Comparison of ENCODE assay signal across 27 cellular contexts in genomic region chr12:124792961-124793441, GRCh38.
DNase-seq lines count a peak whose midpoint lies in the region; ATAC-seq and TF ChIP-seq lines count a peak whose summit lies in the region.
"Had no signal": no experiment of that assay in that cellular context is flagged by ENCODE, and none has a peak within 500 bp of the region (broad histone marks: within the 10 kb centered on the region; RNA-seq: fewer than 3 reads in every experiment).

No MANE protein-coding gene starts in this region.

- H3K27ac ChIP-seq in brain microvascular endothelial cell (no peak overlapping the region), layer of hippocampus (ENCODE audit: low read depth, low read length) (peak overlapping the region; percentile 62), sigmoid colon (no peak overlapping the region), lower lobe of right lung (no peak overlapping the region)
- H3K27ac ChIP-seq: breast epithelium, ovary, stomach, transverse colon, VCaP had no signal

- 92 to 95% methylated on average over 15 of the region's 15 CpGs for WGBS in sigmoid colon, 2 donors

- ATAC-seq in sciatic nerve = peak; percentile 21
- no peak for ATAC-seq in lower lobe of right lung
- ATAC-seq: activated naive CD4-positive, alpha-beta T cell treated with anti-CD3 and anti-CD28 coated beads, Interleukin-2, amount 50 U/mL, for 72 hours; activated T-helper 17 cell treated with anti-CD3 and anti-CD28 coated beads, Interleukin-2, amount 50 U/mL, for 72 hours; SK-N-SH treated with all-trans-retinoic acid at 6 μM for 48 hours had no signal

- H3K36me3 ChIP-seq in brain microvascular endothelial cell (replicated peaks) = peaks cover 10% of the 10 kb centered on the region
- peaks cover 0 to 13% (median 0%) of the 10 kb centered on the region in 4 donors for H3K36me3 ChIP-seq in sigmoid colon
- H3K36me3 ChIP-seq in lower lobe of right lung = peaks cover 21% of the 10 kb centered on the region
- H3K36me3 ChIP-seq: breast epithelium, ovary, transverse colon had no signal

- in situ Hi-C loops in brain microvascular endothelial cell (cut with HindIII; ENCODE audit: low pct_ligation_motif_present, low sequenced_read_pairs) = no loop called here

- H3K4me3 ChIP-seq in brain microvascular endothelial cell (ENCODE audit: low read depth, low read length) = no peak overlapping the region
- H3K4me3 ChIP-seq in sigmoid colon = no peak overlapping the region
- no peak overlapping the region for H3K4me3 ChIP-seq in lower lobe of right lung
- H3K4me3 ChIP-seq: breast epithelium, GM23338, ovary, right lobe of liver, stomach, transverse colon had no signal

- intact Hi-C loops in sciatic nerve (cut with DNase I) (no loop called here), sigmoid colon (cut with DNase I) (no loop called here), lower lobe of right lung (cut with DNase I) (no loop called here)

- H3K4me1 ChIP-seq in sigmoid colon = no peaks in the 10 kb centered on the region
- H3K4me1 ChIP-seq in lower lobe of right lung = no peaks in the 10 kb centered on the region
- H3K4me1 ChIP-seq: breast epithelium, stomach, transverse colon had no signal

- DNase-seq in RPMI7951 (ENCODE audit: low read depth) (peak; percentile 32), brain microvascular endothelial cell (peak; percentile 46), sciatic nerve (ENCODE audit: low spot score) (no peak), sigmoid colon (no peak), lower lobe of right lung (no peak), retina (no peak), DMS 273 (lab: John Stamatoyannopoulos, UW; ENCODE audit: unreplicated experiment) (no peak)
- DNase-seq: activated CD4-positive, alpha-beta T cell treated with anti-CD3 and anti-CD28 coated beads, Interleukin-2, amount 10 ng/mL, durations not matched to agents 7 days and 5 days; kidney; mammary epithelial cell; NCI-H1105 treated with DMSO at 0.1 percent for 48 hours; NCI-H2029 treated with DMSO at 0.1 percent for 48 hours; NCI-H2227 treated with DMSO at 0.1 percent for 48 hours; NCI-H748 treated with DMSO at 0.1 percent for 48 hours; ovary; right lobe of liver; stimulated activated CD8-positive, alpha-beta memory T cell treated with anti-CD3 and anti-CD28 coated beads, Interleukin-4, amount 100 ng/mL, for 48 hours; stomach; T-helper 2 cell; transverse colon had no signal

- H3K9me3 ChIP-seq in sigmoid colon (no peaks in the 10 kb centered on the region), lower lobe of right lung (no peaks in the 10 kb centered on the region)
- H3K9me3 ChIP-seq: breast epithelium, ovary, right lobe of liver, stomach, transverse colon had no signal

- TF ChIP-seq CTCF in brain microvascular endothelial cell (IDR thresholded peaks at IDR 0.05; ENCODE audit: low read depth, low read length, missing control alignments) (no peak), sigmoid colon (IDR thresholded peaks at IDR 0.05) (no peak), lower lobe of right lung (IDR thresholded peaks at IDR 0.05) (no peak)

- TF ChIP-seq POLR2A in sigmoid colon (IDR thresholded peaks at IDR 0.05) = no peak

- no peak for TF ChIP-seq EP300 in sigmoid colon (IDR thresholded peaks at IDR 0.05)

- H3K27me3 ChIP-seq in brain microvascular endothelial cell (replicated peaks) (no peaks in the 10 kb centered on the region), layer of hippocampus (ENCODE audit: control insufficient read depth, insufficient read depth, low read length) (no peaks in the 10 kb centered on the region), sigmoid colon (no peaks in the 10 kb centered on the region), lower lobe of right lung (ENCODE audit: low read depth) (no peaks in the 10 kb centered on the region)
- H3K27me3 ChIP-seq: breast epithelium, ovary, right lobe of liver, stomach, transverse colon had no signal

Comparison
In these comparisons a context has a peak if more than half of its experiments do, and no peak if none do; other contexts are left out.
1. DNase-seq: peak in RPMI7951 (single experiment) and brain microvascular endothelial cell (single experiment); none in sciatic nerve (single experiment), sigmoid colon (single experiment), lower lobe of right lung (single experiment), retina (single experiment) and DMS 273 (single experiment).